ENCODE assay signal across 14 cellular contexts in genomic region chr6:18214003-18214402, GRCh38. TPM values are rescaled to one million over a fixed set of nuclear protein-coding genes. Genes with fewer than 3 reads are reported as not detected.
DNase-seq lines count a peak whose midpoint lies in the region; ATAC-seq and TF ChIP-seq lines count a peak whose summit lies in the region.
"Had no signal": no experiment of that assay in that cellular context is flagged by ENCODE, and none has a peak within 500 bp of the region (broad histone marks: within the 10 kb centered on the region; RNA-seq: fewer than 3 reads in every experiment).

No MANE protein-coding gene starts in this region.

- TF ChIP-seq POLR2A in transverse colon (IDR thresholded peaks at IDR 0.05): no peak

- in situ Hi-C loops in transverse colon (cut with MboI; ENCODE audit: low pct_ligation_motif_present in 1 of 4, low pct_unique_long_range_greater_than_20kb in 1 of 4, low sequenced_read_pairs in 3 of 4): no loop called here

- WGBS in transverse colon (ENCODE audit: low coverage in 1 of 2), 2 donors: 60 to 73% methylated on average over 4 of the region's 4 CpGs

- peaks cover 19% of the 10 kb centered on the region for H3K36me3 ChIP-seq in upper lobe of right lung
- H3K36me3 ChIP-seq in transverse colon: peaks cover 0 to 7% (median 3%) of the 10 kb centered on the region in 4 donors

- H3K4me1 Mint-ChIP-seq in CD14-positive monocyte (peaks cover 27% of the 10 kb centered on the region), progenitor cell of endocrine pancreas (ENCODE audit: low read depth) (no peaks in the 10 kb centered on the region)
- peaks cover 14% of the 10 kb centered on the region for H3K4me1 Mint-ChIP-seq in activated T-helper 1 cell treated with anti-CD3 and anti-CD28 coated beads, Interleukin-12 subunit alpha, Interleukin-12 subunit beta, Interleukin-2, Interleukin-4 antibody, amounts not matched to agents 30 ng/mL and 10 ng/mL and 1 ng/mL, durations not matched to agents 14 hours and 24 hours and 36 hours (ENCODE audit: low read depth)
- H3K4me1 Mint-ChIP-seq: mesothelial cell of epicardium had no signal

- TF ChIP-seq EP300 in transverse colon (IDR thresholded peaks at IDR 0.05; ENCODE audit: low read depth): no peak

- H3K27me3 ChIP-seq in upper lobe of right lung (no peaks in the 10 kb centered on the region), transverse colon (no peaks in the 10 kb centered on the region)

- peak overlapping the region in 6 of 7 donors; percentile 17 to 85 (median 53) for H3K27ac Mint-ChIP-seq in CD14-positive monocyte
- no peak overlapping the region for H3K27ac Mint-ChIP-seq in activated T-helper 1 cell treated with anti-CD3 and anti-CD28 coated beads, Interleukin-12 subunit alpha, Interleukin-12 subunit beta, Interleukin-2, Interleukin-4 antibody, amounts not matched to agents 30 ng/mL and 10 ng/mL and 1 ng/mL, durations not matched to agents 14 hours and 24 hours and 36 hours
- no peak overlapping the region for H3K27ac Mint-ChIP-seq in progenitor cell of endocrine pancreas
- H3K27ac Mint-ChIP-seq: mesothelial cell of epicardium had no signal

- H3K9me3 Mint-ChIP-seq in CD14-positive monocyte (peaks cover 0 to 3% (median 0%) of the 10 kb centered on the region in 7 donors), progenitor cell of endocrine pancreas (ENCODE audit: low read depth) (no peaks in the 10 kb centered on the region)
- H3K9me3 Mint-ChIP-seq in activated T-helper 1 cell treated with anti-CD3 and anti-CD28 coated beads, Interleukin-12 subunit alpha, Interleukin-12 subunit beta, Interleukin-2, Interleukin-4 antibody, amounts not matched to agents 30 ng/mL and 10 ng/mL and 1 ng/mL, durations not matched to agents 14 hours and 24 hours and 36 hours: no peaks in the 10 kb centered on the region
- H3K9me3 Mint-ChIP-seq: mesothelial cell of epicardium had no signal

- no peak overlapping the region for H3K27ac ChIP-seq in upper lobe of right lung
- no peak overlapping the region for H3K27ac ChIP-seq in transverse colon
- H3K27ac ChIP-seq: psoas muscle, VCaP had no signal

- H3K4me3 ChIP-seq in upper lobe of right lung (no peak overlapping the region), transverse colon (no peak overlapping the region)
- H3K4me3 ChIP-seq: psoas muscle had no signal

- H3K4me3 Mint-ChIP-seq in CD14-positive monocyte (no peak overlapping the region), progenitor cell of endocrine pancreas (ENCODE audit: low read depth) (no peak overlapping the region)
- peak overlapping the region; percentile 32 for H3K4me3 Mint-ChIP-seq in activated T-helper 1 cell treated with anti-CD3 and anti-CD28 coated beads, Interleukin-12 subunit alpha, Interleukin-12 subunit beta, Interleukin-2, Interleukin-4 antibody, amounts not matched to agents 30 ng/mL and 10 ng/mL and 1 ng/mL, durations not matched to agents 14 hours and 24 hours and 36 hours
- H3K4me3 Mint-ChIP-seq: mesothelial cell of epicardium had no signal

- intact Hi-C loops in CD14-positive monocyte (cut with micrococcal nuclease): no loop called here
- intact Hi-C loops in activated T-helper 1 cell treated with anti-CD3 and anti-CD28 coated beads, Interleukin-12 subunit alpha, Interleukin-12 subunit beta, Interleukin-2, Interleukin-4 antibody, amounts not matched to agents 30 ng/mL and 10 ng/mL and 1 ng/mL, durations not matched to agents 14 hours and 24 hours and 36 hours (cut with micrococcal nuclease): loop anchor here (5.0 kb wide), 1 partner anchor 48 kb away; the partner anchor contains the start of gene DEK
- intact Hi-C loops in upper lobe of right lung (cut with DNase I): no loop called here
- intact Hi-C loops in transverse colon (cut with DNase I; ENCODE audit: low total_unique reads): no loop called here

- TF ChIP-seq CTCF in CD14-positive monocyte (IDR thresholded peaks at IDR 0.05) (no peak), upper lobe of right lung (IDR thresholded peaks at IDR 0.05) (no peak), transverse colon (IDR thresholded peaks at IDR 0.05) (no peak), progenitor cell of endocrine pancreas (IDR thresholded peaks at IDR 0.05; ENCODE audit: unreplicated experiment) (no peak)

- H3K9me3 ChIP-seq in upper lobe of right lung (no peaks in the 10 kb centered on the region), transverse colon (no peaks in the 10 kb centered on the region)
- H3K9me3 ChIP-seq: psoas muscle had no signal

- no peaks in the 10 kb centered on the region for H3K4me1 ChIP-seq in upper lobe of right lung
- peaks cover 0 to 3% (median 0%) of the 10 kb centered on the region in 4 donors for H3K4me1 ChIP-seq in transverse colon
- H3K4me1 ChIP-seq: psoas muscle had no signal

- ATAC-seq in GM18502 (IDR thresholded peaks at IDR 0.05; ENCODE audit: poor library complexity, unreplicated experiment) (peak; percentile 30), HG02938 (IDR thresholded peaks at IDR 0.05; ENCODE audit: unreplicated experiment) (peak; percentile 35), upper lobe of right lung (no peak)
- ATAC-seq: psoas muscle had no signal

- H3K36me3 Mint-ChIP-seq in CD14-positive monocyte (peaks cover 78 to 95% of the 10 kb centered on the region in 2 donors), progenitor cell of endocrine pancreas (ENCODE audit: insufficient read depth) (peaks cover 22% of the 10 kb centered on the region)
- H3K36me3 Mint-ChIP-seq in activated T-helper 1 cell treated with anti-CD3 and anti-CD28 coated beads, Interleukin-12 subunit alpha, Interleukin-12 subunit beta, Interleukin-2, Interleukin-4 antibody, amounts not matched to agents 30 ng/mL and 10 ng/mL and 1 ng/mL, durations not matched to agents 14 hours and 24 hours and 36 hours (ENCODE audit: low read depth): peaks cover 3% of the 10 kb centered on the region

- DNase-seq in CD14-positive monocyte (ENCODE audit: low spot score) (no peak), upper lobe of right lung (no peak), transverse colon (no peak), cortex of kidney (lab: John Stamatoyannopoulos, UW) (no peak), progenitor cell of endocrine pancreas (ENCODE audit: low spot score, unreplicated experiment) (no peak)
- DNase-seq in activated T-helper 1 cell treated with anti-CD3 and anti-CD28 coated beads, Interleukin-12 subunit alpha, Interleukin-12 subunit beta, Interleukin-2, Interleukin-4 antibody, amounts not matched to agents 30 ng/mL and 10 ng/mL and 1 ng/mL, durations not matched to agents 14 hours and 24 hours and 36 hours (ENCODE audit: low spot score): no peak
- DNase-seq: NCI-H1092, NCI-H748 treated with DMSO at 0.1 percent for 48 hours, psoas muscle, SHP77 treated with DMSO at 0.1 percent for 48 hours had no signal

- H3K27me3 Mint-ChIP-seq in CD14-positive monocyte (ENCODE audit: low read depth in 3 of 3): peaks cover 0 to 1% (median 0%) of the 10 kb centered on the region in 3 donors
- H3K27me3 Mint-ChIP-seq in activated T-helper 1 cell treated with anti-CD3 and anti-CD28 coated beads, Interleukin-12 subunit alpha, Interleukin-12 subunit beta, Interleukin-2, Interleukin-4 antibody, amounts not matched to agents 30 ng/mL and 10 ng/mL and 1 ng/mL, durations not matched to agents 14 hours and 24 hours and 36 hours (ENCODE audit: insufficient read depth): no peaks in the 10 kb centered on the region
- H3K27me3 Mint-ChIP-seq in progenitor cell of endocrine pancreas: no peaks in the 10 kb centered on the region

RNA-seq across cellular contexts. Expression of gene DEK, which starts 50.3 kb away (rescaled TPM):
- 10 to 100 TPM; 56.5 to 63.9 TPM for polyA plus RNA-seq in CD14-positive monocyte
- total RNA-seq in activated T-helper 1 cell treated with anti-CD3 and anti-CD28 coated beads, Interleukin-12 subunit alpha, Interleukin-12 subunit beta, Interleukin-2, Interleukin-4 antibody, amounts not matched to agents 30 ng/mL and 10 ng/mL and 1 ng/mL, durations not matched to agents 14 hours and 24 hours and 36 hours: 163 and 170 TPM in 2 replicates
- total RNA-seq in upper lobe of right lung (64.9 TPM), transverse colon (100 to 1,000 TPM in 3 of 4 donors, 10 to 100 TPM in 1; 96.9 to 175 (median 111) TPM), progenitor cell of endocrine pancreas (114 and 120 TPM in 2 replicates)

RNA-seq across cellular contexts. Expression of gene KDM1B, which starts 58.8 kb away (rescaled TPM):
- 10 to 100 TPM in 1 of 2 donors, 1 to 10 TPM in 1; 4.4 to 24.1 TPM for polyA plus RNA-seq in CD14-positive monocyte
- 7.1 and 7.2 TPM in 2 replicates for total RNA-seq in activated T-helper 1 cell treated with anti-CD3 and anti-CD28 coated beads, Interleukin-12 subunit alpha, Interleukin-12 subunit beta, Interleukin-2, Interleukin-4 antibody, amounts not matched to agents 30 ng/mL and 10 ng/mL and 1 ng/mL, durations not matched to agents 14 hours and 24 hours and 36 hours
- 19.6 TPM for total RNA-seq in upper lobe of right lung
- total RNA-seq in transverse colon: 10 to 100 TPM; 18.9 to 70.7 (median 40.0) TPM
- total RNA-seq in progenitor cell of endocrine pancreas: 19.5 and 21.7 TPM in 2 replicates

RNA-seq across cellular contexts. Expression of gene TPMT, which starts 59.1 kb away (rescaled TPM):
- 10 to 100 TPM; 27.5 to 33.1 TPM for polyA plus RNA-seq in CD14-positive monocyte
- total RNA-seq in activated T-helper 1 cell treated with anti-CD3 and anti-CD28 coated beads, Interleukin-12 subunit alpha, Interleukin-12 subunit beta, Interleukin-2, Interleukin-4 antibody, amounts not matched to agents 30 ng/mL and 10 ng/mL and 1 ng/mL, durations not matched to agents 14 hours and 24 hours and 36 hours: 1.2 and 1.3 TPM in 2 replicates
- total RNA-seq in upper lobe of right lung (13.6 TPM), transverse colon (10 to 100 TPM; 15.1 to 53.5 (median 32.8) TPM), progenitor cell of endocrine pancreas (8.2 and 9.3 TPM in 2 replicates)

Comparison
In these comparisons a context has a peak if more than half of its experiments do, and no peak if none do; other contexts are left out.
1. H3K27ac Mint-ChIP-seq: peak in CD14-positive monocyte (6 of 7); none in activated T-helper 1 cell treated with anti-CD3 and anti-CD28 coated beads, Interleukin-12 subunit alpha, Interleukin-12 subunit beta, Interleukin-2, Interleukin-4 antibody, amounts not matched to agents 30 ng/mL and 10 ng/mL and 1 ng/mL, durations not matched to agents 14 hours and 24 hours and 36 hours (single experiment) and progenitor cell of endocrine pancreas (single experiment).